ENCODE assay signal across 8 cellular contexts in genomic region chr10:3935933-3936359, GRCh38.
DNase-seq lines count a peak whose midpoint lies in the region; ATAC-seq and TF ChIP-seq lines count a peak whose summit lies in the region.

No MANE protein-coding gene starts in this region.

- H3K4me3 ChIP-seq in BLaER1 (no peak overlapping the region), choroid plexus epithelial cell (ENCODE audit: low read depth, low read length) (no peak overlapping the region), muscle layer of duodenum (ENCODE audit: low read depth in 1 of 2, low read length in 2 of 2) (no peak overlapping the region)

- no peak for TF ChIP-seq CTCF in choroid plexus epithelial cell (conservative IDR thresholded peaks at IDR 0.05; ENCODE audit: low read depth, low read length)

- no peaks in the 10 kb centered on the region for H4K20me1 ChIP-seq in BLaER1

- H3K27me3 ChIP-seq in BLaER1 (no peaks in the 10 kb centered on the region), muscle layer of duodenum (ENCODE audit: low read depth, low read length) (no peaks in the 10 kb centered on the region)

- no peak overlapping the region for H3K9ac ChIP-seq in BLaER1

- peak overlapping the region; percentile 77 for H3K4me2 ChIP-seq in BLaER1

- H3K9me3 ChIP-seq in BLaER1 (peaks cover 14% of the 10 kb centered on the region; the same call in 1 of the 2 replicates), muscle layer of duodenum (ENCODE audit: control insufficient read depth in 1 of 2, low read length in 2 of 2) (no peaks in the 10 kb centered on the region)

- H3K27ac ChIP-seq in BLaER1 = no peak overlapping the region
- H3K27ac ChIP-seq in muscle layer of duodenum (ENCODE audit: low read length) = peak overlapping the region; percentile 68

- ATAC-seq in GM18907 (IDR thresholded peaks at IDR 0.05; ENCODE audit: unreplicated experiment) (no peak), GM18505 (IDR thresholded peaks at IDR 0.05; ENCODE audit: unreplicated experiment) (no peak)

- peak; percentile 15 for DNase-seq in NCI-H2029 treated with DMSO at 0.1 percent for 48 hours (lab: John Stamatoyannopoulos, UW)
- DNase-seq in choroid plexus epithelial cell (ENCODE audit: low read depth) = peak; percentile 21
- no peak for DNase-seq in glomerular visceral epithelial cell (ENCODE audit: extremely low spot score)
- no peak for DNase-seq in UCSD-AML1 (lab: John Stamatoyannopoulos, UW; ENCODE audit: unreplicated experiment)

- no peaks in the 10 kb centered on the region for H3K36me3 ChIP-seq in BLaER1
- peaks cover 0 to 5% of the 10 kb centered on the region in 2 donors for H3K36me3 ChIP-seq in muscle layer of duodenum (ENCODE audit: control insufficient read depth in 1 of 2, insufficient read depth in 2 of 2, low read length in 2 of 2)

- H3K4me1 ChIP-seq in BLaER1 (peaks cover 26% of the 10 kb centered on the region), muscle layer of duodenum (ENCODE audit: control insufficient read depth in 1 of 2, insufficient read depth in 2 of 2, low read length in 2 of 2) (no peaks in the 10 kb centered on the region)

- no peak for TF ChIP-seq POLR2A in GM18505 (IDR thresholded peaks at IDR 0.05; ENCODE audit: borderline replicate concordance, extremely low read depth, insufficient read depth, insufficient read length)

Comparison
In these comparisons a context has a peak if more than half of its experiments do, and no peak if none do; other contexts are left out.
1. DNase-seq: peak in NCI-H2029 treated with DMSO at 0.1 percent for 48 hours (single experiment) and choroid plexus epithelial cell (single experiment); none in glomerular visceral epithelial cell (single experiment) and UCSD-AML1 (single experiment).